ENCODE assay signal across 22 cellular contexts in genomic region chr20:15187612-15188011, GRCh38.
"Had no signal": no experiment of that assay in that cellular context is flagged by ENCODE, and none has a peak within 500 bp of the region (broad histone marks: within the 10 kb centered on the region; RNA-seq: fewer than 3 reads in every experiment).

No MANE protein-coding gene starts in this region.

- H3K79me2 ChIP-seq: hepatocyte had no signal

- H3K27me3 ChIP-seq: dorsolateral prefrontal cortex, esophagus muscularis mucosa, foreskin keratinocyte, gastroesophageal sphincter, heart left ventricle, hepatocyte, left lung had no signal

- ATAC-seq: foreskin keratinocyte, gastroesophageal sphincter, heart left ventricle, left cardiac atrium, left lung, left ventricle myocardium superior, lower lobe of right lung had no signal

- H3K4me2 ChIP-seq: hepatocyte had no signal

- H3K36me3 ChIP-seq: esophagus muscularis mucosa, gastroesophageal sphincter, heart left ventricle, left lung, lower lobe of right lung had no signal

- H3K4me1 ChIP-seq: esophagus muscularis mucosa, foreskin keratinocyte, gastroesophageal sphincter, heart left ventricle, left lung, lower lobe of right lung had no signal

- H3K4me3 ChIP-seq: coronary artery, dorsolateral prefrontal cortex, esophagus muscularis mucosa, gastroesophageal sphincter, heart left ventricle, hepatocyte, left lung, lower lobe of right lung had no signal

- DNase-seq: dermis blood vessel endothelial cell; dorsolateral prefrontal cortex; effector CD4-positive, alpha-beta T cell; effector memory CD4-positive, alpha-beta T cell; foreskin keratinocyte; heart left ventricle; hypothalamus; immature natural killer cell; left cardiac atrium; left lung; left ventricle myocardium superior; lower lobe of right lung; mesenchymal stem cell; midbrain had no signal

- H3K9me3 ChIP-seq: esophagus muscularis mucosa, gastroesophageal sphincter, heart left ventricle, left lung, lower lobe of right lung had no signal

- FAIRE-seq: colon, endothelial cell of umbilical vein, frontal cortex, keratinocyte had no signal

- H2AFZ ChIP-seq: hepatocyte had no signal

- H3K27ac ChIP-seq: coronary artery, dorsolateral prefrontal cortex, esophagus muscularis mucosa, foreskin keratinocyte, gastroesophageal sphincter, heart left ventricle, hepatocyte, left lung, lower lobe of right lung had no signal
